In genomic region chr3:42012378-42012934, GRCh38 we compare ENCODE assay signal across 8 cellular contexts. TPM values are rescaled to one million over a fixed set of nuclear protein-coding genes. Genes with fewer than 3 reads are reported as not detected.
DNase-seq lines count a peak whose midpoint lies in the region; ATAC-seq and TF ChIP-seq lines count a peak whose summit lies in the region.

No MANE protein-coding gene starts in this region.

- peak overlapping the region; percentile 93 for H3K4me3 Mint-ChIP-seq in T-helper 17 cell

- no peaks in the 10 kb centered on the region for H3K9me3 ChIP-seq in heart right ventricle
- H3K9me3 ChIP-seq in T-helper 17 cell (ENCODE audit: control insufficient read depth, low read length, poor library complexity, severe bottlenecking): no peaks in the 10 kb centered on the region
- no peaks in the 10 kb centered on the region for H3K9me3 ChIP-seq in liver (ENCODE audit: control insufficient read depth in 4 of 4, low read length in 3 of 4)

- 66 to 69% methylated on average over 2 of the region's 2 CpGs for WGBS in heart right ventricle, 2 donors
- 67% methylated on average over 2 of the region's 2 CpGs for WGBS in liver

- no peaks in the 10 kb centered on the region for H3K36me3 ChIP-seq in heart right ventricle
- no peaks in the 10 kb centered on the region for H3K36me3 ChIP-seq in liver (ENCODE audit: control insufficient read depth in 4 of 4, insufficient read depth in 3 of 4, low read depth in 1 of 4, low read length in 3 of 4)

- peaks cover 0 to 43% (median 33%) of the 10 kb centered on the region in 9 donors for H3K4me1 ChIP-seq in heart right ventricle
- H3K4me1 ChIP-seq in liver (ENCODE audit: control insufficient read depth in 4 of 4, insufficient read depth in 4 of 4, low read length in 3 of 4): peaks cover 6 to 25% (median 15%) of the 10 kb centered on the region in 4 donors

- peaks cover 35% of the 10 kb centered on the region for H3K4me1 Mint-ChIP-seq in T-helper 17 cell

- no peak for ATAC-seq in heart right ventricle
- ATAC-seq in Right ventricle myocardium inferior: no peak
- ATAC-seq in HG03025 (IDR thresholded peaks at IDR 0.05; ENCODE audit: low FRiP score, unreplicated experiment): peak; percentile 17
- ATAC-seq in T-helper 17 cell: peak; percentile 65
- no peak for ATAC-seq in HG03097 (IDR thresholded peaks at IDR 0.05; ENCODE audit: low FRiP score, unreplicated experiment)

- H3K27ac Mint-ChIP-seq in T-helper 17 cell: peak overlapping the region; percentile 96

- H3K36me3 Mint-ChIP-seq in T-helper 17 cell (ENCODE audit: low read depth): no peaks in the 10 kb centered on the region

- TF ChIP-seq CTCF in heart right ventricle (IDR thresholded peaks at IDR 0.05) (no peak), liver (IDR thresholded peaks at IDR 0.05; ENCODE audit: low read depth, low read length, missing input control) (no peak)

- H3K27me3 Mint-ChIP-seq in T-helper 17 cell: no peaks in the 10 kb centered on the region

- H3K4me3 ChIP-seq in heart right ventricle (peak overlapping the region in 2 of 10 donors; percentile 77 to 96), liver (ENCODE audit: low read depth in 1 of 3, low read length in 3 of 3) (no peak overlapping the region)

- no peaks in the 10 kb centered on the region for H3K27me3 ChIP-seq in heart right ventricle
- no peaks in the 10 kb centered on the region for H3K27me3 ChIP-seq in liver (ENCODE audit: control insufficient read depth in 4 of 4, insufficient read depth in 4 of 4, low read length in 3 of 4)

- DNase-seq in heart right ventricle (no peak), Right ventricle myocardium inferior (ENCODE audit: missing footprints) (no peak), T-helper 17 cell (no peak), NCI-H82 (lab: John Stamatoyannopoulos, UW) (no peak), NCI-H345 (lab: John Stamatoyannopoulos, UW) (no peak)

- TF ChIP-seq RAD21 in liver (IDR thresholded peaks at IDR 0.05): no peak

- H3K9ac ChIP-seq in liver (ENCODE audit: low read depth in 1 of 2, low read length in 2 of 2): no peak overlapping the region

- intact Hi-C loops in heart right ventricle (cut with DNase I) (loop anchor here (2.0 to 10.0 kb wide), 13 partner anchors 50 to 808 kb away; partner anchors contain the start of genes ULK4 (in 5 of the 10) and TRAK1 (in 1 of the 10)), Right ventricle myocardium inferior (cut with DNase I) (loop anchor here (10.0 kb wide), 1 partner anchor 172 kb away; no protein-coding TSS in a partner anchor)

- peak overlapping the region in 8 of 10 donors; percentile 82 to 97 (median 92) for H3K27ac ChIP-seq in heart right ventricle
- H3K27ac ChIP-seq in liver (ENCODE audit: low read depth in 1 of 2, low read length in 2 of 2): peak overlapping the region; percentile 81 to 93

TF ChIP-seq in liver, 16 proteins besides CTCF, POLR2A, EP300 and RAD21:
- TF ChIP-seq ZBTB33 (IDR thresholded peaks at IDR 0.05) (no peak), SP1 (IDR thresholded peaks at IDR 0.05) (peak; percentile 24), REST (IDR thresholded peaks at IDR 0.05) (no peak), NR2F2 (IDR thresholded peaks at IDR 0.05) (no peak), ATF3 (IDR thresholded peaks at IDR 0.05) (no peak), EGR1 (IDR thresholded peaks at IDR 0.05; ENCODE audit: low read depth in 2 of 2) (no peak), HNF4G (IDR thresholded peaks at IDR 0.05) (no peak), GABPA (IDR thresholded peaks at IDR 0.05 in 1 of 2, conservative IDR thresholded peaks at IDR 0.05 in 1 of 2) (no peak)

RNA-seq across cellular contexts. Expression of gene ULK4, which starts 50.6 kb away (rescaled TPM):
- 10 to 100 TPM in 1 of 10 donors, 1 to 10 TPM in 9; 1.8 to 11.4 (median 2.9) TPM for total RNA-seq in heart right ventricle
- 1 to 10 TPM; 1.4 to 1.8 TPM for polyA plus RNA-seq in heart right ventricle
- total RNA-seq in Right ventricle myocardium inferior: 4.6 TPM
- 10 to 100 TPM; 30.5 to 31.5 TPM for total RNA-seq in T-helper 17 cell
- 10 to 100 TPM in 1 of 2 donors, 1 to 10 TPM in 1; 4.7 to 11.5 TPM for total RNA-seq in liver
- polyA plus RNA-seq in liver: 1 to 10 TPM; 1.1 to 1.7 TPM

Comparison
In these comparisons a context has a peak if more than half of its experiments do, and no peak if none do; other contexts are left out.
1. ATAC-seq: peak in HG03025 (single experiment) and T-helper 17 cell (single experiment); none in heart right ventricle (0 of 8), Right ventricle myocardium inferior (single experiment) and HG03097 (single experiment).